1 cellular context compared by ENCODE assay signal in genomic region chr13:112754281-112755025, GRCh38.
TF ChIP-seq lines count a peak whose summit lies in the region.

No MANE protein-coding gene starts in this region.

TF ChIP-seq in H1, 55 proteins besides CTCF, POLR2A, EP300 and RAD21 (continued from another document):
- TF ChIP-seq CBX5 (IDR thresholded peaks at IDR 0.05; ENCODE audit: low read depth, low read length) = no peak
- TF ChIP-seq ZNF274 (IDR thresholded peaks at IDR 0.05; ENCODE audit: borderline replicate concordance, extremely low read depth, low read length) = no peak
- no peak for TF ChIP-seq MAFK (IDR thresholded peaks at IDR 0.05; ENCODE audit: low read depth, low read length)
- TF ChIP-seq SUZ12 (IDR thresholded peaks at IDR 0.05; ENCODE audit: low read length) = no peak
- no peak for TF ChIP-seq SRF (IDR thresholded peaks at IDR 0.05; ENCODE audit: low read depth, low read length)
- no peak for TF ChIP-seq EGR1 (IDR thresholded peaks at IDR 0.05; ENCODE audit: borderline replicate concordance, low read depth, low read length)
